22 cellular contexts compared by ENCODE assay signal in the genomic region with DNA sequence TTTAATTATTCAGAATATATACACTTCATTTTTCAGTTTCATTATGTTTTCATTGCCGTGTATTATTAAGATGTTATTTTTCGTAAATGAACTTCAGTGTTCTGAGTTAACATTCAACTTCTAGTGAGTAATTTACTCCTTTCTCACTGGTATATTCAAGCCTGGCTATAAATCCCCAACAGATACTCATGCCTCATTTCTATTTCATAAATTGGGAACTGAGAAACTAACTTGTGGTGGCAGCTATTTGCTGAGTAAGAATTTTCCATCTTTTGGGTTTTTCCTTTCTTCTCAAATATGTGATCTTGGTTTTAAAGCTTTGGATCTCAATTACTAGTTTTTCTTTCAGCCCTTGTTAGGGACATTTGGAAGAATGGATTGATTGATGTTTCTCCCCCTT.
A peak's percentile ranks its signal among the peaks of the same experiment; 100 is the strongest.
DNase-seq lines count a peak whose midpoint lies in the region; ATAC-seq, FAIRE-seq and TF ChIP-seq lines count a peak whose summit lies in the region.
"Had no signal": no experiment of that assay in that cellular context is flagged by ENCODE, and none has a peak within 500 bp of the region (broad histone marks: within the 10 kb centered on the region; RNA-seq: fewer than 3 reads in every experiment).

No MANE protein-coding gene starts in this region.

- H3K79me2 ChIP-seq in KMS-11 (ENCODE audit: insufficient read depth, low read depth) = peaks cover 30% of the 10 kb centered on the region
- H3K79me2 ChIP-seq: parathyroid adenoma had no signal

- TF ChIP-seq CTCF in KMS-11 (conservative IDR thresholded peaks at IDR 0.05; ENCODE audit: low read depth, low read length) = no peak
- TF ChIP-seq CTCF in tibial nerve (IDR thresholded peaks at IDR 0.05) = no peak

- H3K4me2 ChIP-seq in KMS-11 = peak overlapping the region; percentile 11; the same call in 1 of the 2 replicates
- H3K4me2 ChIP-seq: SK-N-SH had no signal

- no peaks in the 10 kb centered on the region for H3K9me3 ChIP-seq in tibial nerve
- H3K9me3 ChIP-seq: heart right ventricle, SK-N-SH, spleen had no signal

- H3K36me3 ChIP-seq in KMS-11 (ENCODE audit: insufficient read depth) (no peaks in the 10 kb centered on the region; the same call in 1 of the 2 replicates), tibial nerve (no peaks in the 10 kb centered on the region)
- H3K36me3 ChIP-seq: heart right ventricle had no signal

- H3K27ac ChIP-seq in KMS-11 = no peak overlapping the region
- H3K27ac ChIP-seq in tibial nerve = no peak overlapping the region
- H3K27ac ChIP-seq: heart right ventricle, parathyroid adenoma, spleen had no signal

- peak; percentile 5 for FAIRE-seq in GM18507 (lab: Jason Lieb, UNC)

- peaks cover 36% of the 10 kb centered on the region for H3K4me1 ChIP-seq in KMS-11 (ENCODE audit: low read depth, poor library complexity, severe bottlenecking)
- no peaks in the 10 kb centered on the region for H3K4me1 ChIP-seq in tibial nerve
- H3K4me1 ChIP-seq: parathyroid adenoma, spleen had no signal

- DNase-seq in GM18507 (ENCODE audit: extremely low spot score, insufficient read length, low read depth) (no peak), NCI-H2029 (lab: John Stamatoyannopoulos, UW) (no peak), tibial nerve (ENCODE audit: low spot score in 2 of 2) (no peak), dedifferentiated amniotic fluid mesenchymal stem cell (ENCODE audit: extremely low spot score) (no peak), T-helper 2 cell (no peak)
- DNase-seq: aorta, Calu3, cortex of kidney, GF-D8, GOT3, heart right ventricle, KG1, left colon, NCI-H1436 treated with DMSO at 0.1 percent for 48 hours, SK-N-SH, spleen, substantia nigra had no signal

- TF ChIP-seq POLR2A in tibial nerve (IDR thresholded peaks at IDR 0.05) = no peak

- WGBS in tibial nerve, 2 donors = 42 to 47% methylated on average over 2 of the region's 2 CpGs

- ATAC-seq in GM21390 (IDR thresholded peaks at IDR 0.05; ENCODE audit: unreplicated experiment) = peak; percentile 60
- peak; percentile 81 for ATAC-seq in HG02884 (IDR thresholded peaks at IDR 0.05; ENCODE audit: unreplicated experiment)
- ATAC-seq: esophagus mucosa, heart right ventricle, left colon had no signal

- 0 out of 2 replicates have a peak, but pooled peaks cover 5% of the 10 kb centered on the region for H4K20me1 ChIP-seq in KMS-11 (ENCODE audit: insufficient read depth)

- no peak overlapping the region for H3K4me3 ChIP-seq in KMS-11 (IDR thresholded peaks at IDR 0.05; ENCODE audit: insufficient read depth, low read depth, low read length)
- H3K4me3 ChIP-seq in tibial nerve = no peak overlapping the region
- H3K4me3 ChIP-seq: heart right ventricle, spleen had no signal

- H3K27me3 ChIP-seq in KMS-11 (ENCODE audit: insufficient read depth, low read depth) (no peaks in the 10 kb centered on the region), tibial nerve (no peaks in the 10 kb centered on the region)
- H3K27me3 ChIP-seq: heart right ventricle, spleen had no signal

- no peak overlapping the region for H3K9ac ChIP-seq in KMS-11
- H3K9ac ChIP-seq: parathyroid adenoma, SK-N-SH had no signal

- TF ChIP-seq EP300 in tibial nerve (IDR thresholded peaks at IDR 0.05) = no peak

- H2AFZ ChIP-seq in KMS-11 (ENCODE audit: low read depth) = no peak overlapping the region
- H2AFZ ChIP-seq: parathyroid adenoma had no signal
